ENCODE assay signal across 24 cellular contexts in genomic region chr15:64861960-64862359, GRCh38. TPM values are rescaled to one million over a fixed set of nuclear protein-coding genes. Genes with fewer than 3 reads are reported as not detected.
DNase-seq lines count a peak whose midpoint lies in the region; ATAC-seq, FAIRE-seq and TF ChIP-seq lines count a peak whose summit lies in the region.
"Had no signal": no experiment of that assay in that cellular context is flagged by ENCODE, and none has a peak within 500 bp of the region (broad histone marks: within the 10 kb centered on the region; RNA-seq: fewer than 3 reads in every experiment).

No MANE protein-coding gene starts in this region.

- H3K4me2 ChIP-seq in H1 (ENCODE audit: insufficient read depth in 1 of 2, low read depth in 2 of 2, low read length in 2 of 2) (peak overlapping the region in 1 of 2 experiments; percentile 36; a peak in 3 of 4 replicates), smooth muscle cell (no peak overlapping the region), mammary epithelial cell (ENCODE audit: insufficient read depth, low read depth, low read length) (no peak overlapping the region)

- H4K91ac ChIP-seq in H1 (replicated peaks; ENCODE audit: insufficient read length, low read length) = no peak overlapping the region

- TF ChIP-seq EP300 in H1 (IDR thresholded peaks at IDR 0.05; ENCODE audit: borderline replicate concordance in 1 of 2, low read depth in 2 of 2, low read length in 2 of 2) = no peak

- H2AK5ac ChIP-seq in H1 (ENCODE audit: low read depth, low read length) = no peak overlapping the region

- TF ChIP-seq RAD21 in H1 (IDR thresholded peaks at IDR 0.05 in 1 of 2, conservative IDR thresholded peaks at IDR 0.05 in 1 of 2; ENCODE audit: low read depth in 2 of 2, low read length in 2 of 2) = no peak

- H3K9me3 ChIP-seq in AG04450 (ENCODE audit: control insufficient read depth, insufficient read depth, low read length) (no peaks in the 10 kb centered on the region; the same call in 1 of the 2 replicates), H1 (ENCODE audit: insufficient read depth in 2 of 2, low read depth in 1 of 2, low read length in 1 of 2) (no peaks in the 10 kb centered on the region), smooth muscle cell (replicated peaks; ENCODE audit: low read depth) (no peaks in the 10 kb centered on the region), HAP-1 (no peaks in the 10 kb centered on the region), mammary epithelial cell (replicated peaks; ENCODE audit: insufficient read depth, low read length) (no peaks in the 10 kb centered on the region)
- H3K9me3 ChIP-seq: adrenal gland, breast epithelium, prostate gland had no signal

- H3K79me1 ChIP-seq in H1 (ENCODE audit: low read depth, low read length) = peaks cover 21% of the 10 kb centered on the region

- H2AFZ ChIP-seq in H1 (ENCODE audit: low read length) (no peak overlapping the region), smooth muscle cell (ENCODE audit: low read depth) (no peak overlapping the region), mammary epithelial cell (ENCODE audit: low read depth, low read length) (no peak overlapping the region)

- no peak overlapping the region for H2BK12ac ChIP-seq in H1 (ENCODE audit: low read depth, low read length)

- H3K9me3 Mint-ChIP-seq in neural crest cell = no peaks in the 10 kb centered on the region
- H3K9me3 Mint-ChIP-seq: activated CD4-positive, alpha-beta memory T cell treated with anti-CD3 and anti-CD28 coated beads, Interleukin-2, amount 10 ng/mL, durations not matched to agents 7 days and 5 days; naive thymus-derived CD8-positive, alpha-beta T cell had no signal

- H3K36me3 ChIP-seq in H7 (replicated peaks; ENCODE audit: control insufficient read depth, insufficient read depth, low read length) (peaks cover 22% of the 10 kb centered on the region), H1 (ENCODE audit: control insufficient read depth in 2 of 4, insufficient read depth in 4 of 4, low read length in 3 of 4) (peaks cover 9 to 18% (median 16%) of the 10 kb centered on the region in 4 experiments; a peak in 6 of 8 replicates), smooth muscle cell (ENCODE audit: low read depth) (no peaks in the 10 kb centered on the region), HAP-1 (replicated peaks) (peaks cover 22% of the 10 kb centered on the region), mammary epithelial cell (ENCODE audit: insufficient read depth, low read length) (no peaks in the 10 kb centered on the region)
- H3K36me3 ChIP-seq: breast epithelium had no signal

- no peak overlapping the region for H2BK15ac ChIP-seq in H1 (ENCODE audit: low read length)

- H3K79me2 ChIP-seq in H1 (ENCODE audit: control insufficient read depth in 1 of 2, insufficient read depth in 2 of 2, low read length in 2 of 2) (peaks cover 0 to 19% of the 10 kb centered on the region in 2 experiments; a peak in 2 of 4 replicates), smooth muscle cell (ENCODE audit: low read depth) (peaks cover 34% of the 10 kb centered on the region), mammary epithelial cell (ENCODE audit: insufficient read depth, low read length) (peaks cover 35% of the 10 kb centered on the region)

- H3K27ac ChIP-seq in AG04450 (ENCODE audit: low read depth, low read length) = peak overlapping the region; percentile 31
- 0 out of 2 replicates have a peak overlapping the region, but pooled peaks have one; percentile 21 for H3K27ac ChIP-seq in H1 (ENCODE audit: low read depth, low read length)
- no peak overlapping the region for H3K27ac ChIP-seq in smooth muscle cell (ENCODE audit: low read depth)
- no peak overlapping the region for H3K27ac ChIP-seq in mammary epithelial cell (ENCODE audit: insufficient read depth, low read depth, low read length)
- H3K27ac ChIP-seq: breast epithelium, epithelial cell of prostate, prostate gland, VCaP had no signal

- no peak for ATAC-seq in GM18511 (IDR thresholded peaks at IDR 0.05; ENCODE audit: unreplicated experiment)
- ATAC-seq: naive thymus-derived CD8-positive, alpha-beta T cell had no signal

- no peak overlapping the region; the same call in 1 of the 2 replicates for H2BK20ac ChIP-seq in H1 (ENCODE audit: low read length)

- H3F3A ChIP-seq in smooth muscle cell (ENCODE audit: low read depth) = no peaks in the 10 kb centered on the region

- H4K20me1 ChIP-seq in H1 (replicated peaks in 1 of 2; ENCODE audit: control insufficient read depth in 1 of 2, insufficient read depth in 2 of 2, low read length in 2 of 2) (peaks cover 0 to 12% of the 10 kb centered on the region in 2 experiments), smooth muscle cell (ENCODE audit: low read depth) (peaks cover 6% of the 10 kb centered on the region), mammary epithelial cell (ENCODE audit: insufficient read depth, low read length) (no peaks in the 10 kb centered on the region)

- peak overlapping the region; percentile 22; the same call in 1 of the 2 replicates for H3K18ac ChIP-seq in H1 (ENCODE audit: extremely low read depth, low read length)

- CTCF ChIA-PET in AG04450 (lab: Charles Lee) (no interaction called here), H1 (lab: Charles Lee; ENCODE audit: partially characterized antibody) (interaction anchor here (0.6 to 2.9 kb wide), 9 partner anchors 9 to 87 kb away, joined by 3 to 10 read pairs (median 3); no protein-coding TSS in a partner anchor), mammary epithelial cell (lab: Charles Lee; ENCODE audit: low non-redundant PET) (no interaction called here)

- H2BK5ac ChIP-seq in H1 (ENCODE audit: low read depth, low read length) = peak overlapping the region; percentile 79

- H3K4ac ChIP-seq in H1 (replicated peaks; ENCODE audit: insufficient read length, low read depth, low read length) = peak overlapping the region; percentile 10

- FAIRE-seq in H1 (lab: Jason Lieb, UNC) = peak; percentile 42

- H3K23me2 ChIP-seq in H1 (ENCODE audit: low read depth, low read length) = no peaks in the 10 kb centered on the region

- no peak overlapping the region for H2BK120ac ChIP-seq in H1 (replicated peaks; ENCODE audit: low read depth, low read length)

- no peak for TF ChIP-seq POLR2A in H1 (IDR thresholded peaks at IDR 0.05; ENCODE audit: control extremely low read depth in 1 of 2, low read depth in 2 of 2, low read length in 2 of 2)

- in situ Hi-C loops in HAP-1 (cut with MboI; ENCODE audit: low sequenced_read_pairs) = no loop called here
- in situ Hi-C loops in mammary epithelial cell (cut with MboI; ENCODE audit: low sequenced_read_pairs in 2 of 2) = no loop called here

- intact Hi-C loops in mammary epithelial cell (cut with micrococcal nuclease) = no loop called here

- H3K9ac ChIP-seq in H1 (replicated peaks in 1 of 4; ENCODE audit: extremely low read depth in 1 of 4, low read depth in 3 of 4, low read length in 3 of 4) = no peak overlapping the region; a peak in 1 of 7 replicates
- no peak overlapping the region for H3K9ac ChIP-seq in smooth muscle cell (ENCODE audit: low read depth)
- no peak overlapping the region for H3K9ac ChIP-seq in mammary epithelial cell (ENCODE audit: insufficient read depth, low read length)

- H4K5ac ChIP-seq in H1 (ENCODE audit: insufficient read length, low read depth, low read length) = no peak overlapping the region

- peaks cover 10% of the 10 kb centered on the region for H3K36me3 Mint-ChIP-seq in neural crest cell (ENCODE audit: low read depth)

- POLR2A ChIA-PET in AG04450 (lab: Yijun Ruan, JAX) (interaction anchor here (1.0 kb wide), 1 partner anchor 11 kb away, joined by 3 read pairs; no protein-coding TSS in a partner anchor), H1 (lab: Charles Lee; ENCODE audit: partially characterized antibody) (interaction anchor here (0.7 to 1.7 kb wide), 14 partner anchors 11 to 162 kb away, joined by 3 to 10 read pairs (median 4); partner anchors contain the start of gene PIF1)

- H3K4me1 ChIP-seq in H1 (replicated peaks in 1 of 4; ENCODE audit: control insufficient read depth in 3 of 4, insufficient read depth in 4 of 4, low read length in 3 of 4) (peaks cover 5 to 30% (median 19%) of the 10 kb centered on the region in 4 experiments), smooth muscle cell (ENCODE audit: low read depth) (peaks cover 17% of the 10 kb centered on the region), HAP-1 (no peaks in the 10 kb centered on the region), mammary epithelial cell (ENCODE audit: insufficient read depth, low read length) (peaks cover 14% of the 10 kb centered on the region)
- H3K4me1 ChIP-seq: prostate gland had no signal

- peak overlapping the region; percentile 83 for H3K27ac Mint-ChIP-seq in neural crest cell (ENCODE audit: unreplicated experiment)
- H3K27ac Mint-ChIP-seq: activated CD4-positive, alpha-beta memory T cell treated with anti-CD3 and anti-CD28 coated beads, Interleukin-2, amount 10 ng/mL, durations not matched to agents 7 days and 5 days had no signal

- H3K23ac ChIP-seq in H1 (ENCODE audit: insufficient read length) = no peak overlapping the region

- DNase-seq in AG04450 (ENCODE audit: low read depth, low spot score) = no peak
- peak; percentile 70 for DNase-seq in H7
- no peak for DNase-seq in H1 (ENCODE audit: low read depth in 1 of 2, low spot score in 2 of 2)
- no peak for DNase-seq in neural crest cell (ENCODE audit: low read depth, low spot score)
- DNase-seq in smooth muscle cell (lab: John Stamatoyannopoulos, UW; ENCODE audit: unreplicated experiment) = no peak
- no peak for DNase-seq in HAP-1 (ENCODE audit: low spot score in 2 of 2)
- DNase-seq in mammary epithelial cell = no peak
- DNase-seq: activated CD4-positive, alpha-beta memory T cell treated with anti-CD3 and anti-CD28 coated beads, Interleukin-2, amount 10 ng/mL, durations not matched to agents 7 days and 5 days; adrenal gland; dermis blood vessel endothelial cell; DMS79 treated with DMSO at 0.1 percent for 48 hours; foreskin melanocyte; kidney glomerular epithelial cell; mesenchymal stem cell; naive thymus-derived CD8-positive, alpha-beta T cell; NCI-H1436 treated with DMSO at 0.1 percent for 48 hours; NCI-H526 treated with DMSO at 0.1 percent for 48 hours; stimulated activated CD4-positive, alpha-beta T cell treated with anti-CD3 and anti-CD28 coated beads, Interleukin-4, amount 100 ng/mL, for 1 hour; substantia nigra had no signal

- no peaks in the 10 kb centered on the region for H3K27me3 ChIP-seq in AG04450 (ENCODE audit: control insufficient read depth, insufficient read depth, low read length)
- H3K27me3 ChIP-seq in H7 (ENCODE audit: control insufficient read depth, insufficient read depth, low read length) = no peaks in the 10 kb centered on the region
- H3K27me3 ChIP-seq in H1 (replicated peaks in 1 of 4; ENCODE audit: control insufficient read depth in 3 of 4, extremely low read depth in 1 of 4, insufficient read depth in 3 of 4, low read length in 3 of 4) = no peaks in the 10 kb centered on the region
- no peaks in the 10 kb centered on the region for H3K27me3 ChIP-seq in smooth muscle cell (ENCODE audit: low read depth)
- H3K27me3 ChIP-seq in HAP-1 (ENCODE audit: low read depth) = no peaks in the 10 kb centered on the region
- H3K27me3 ChIP-seq in mammary epithelial cell (ENCODE audit: insufficient read depth, low read length) = no peaks in the 10 kb centered on the region
- H3K27me3 ChIP-seq: adrenal gland, breast epithelium had no signal

- no peak overlapping the region for H4K8ac ChIP-seq in H1 (ENCODE audit: extremely low read depth, insufficient read depth, low read length)

- H3K4me1 Mint-ChIP-seq in neural crest cell = peaks cover 35% of the 10 kb centered on the region

- peaks cover 5% of the 10 kb centered on the region for H3K27me3 Mint-ChIP-seq in neural crest cell (ENCODE audit: low read depth)
- H3K27me3 Mint-ChIP-seq: activated CD4-positive, alpha-beta memory T cell treated with anti-CD3 and anti-CD28 coated beads, Interleukin-2, amount 10 ng/mL, durations not matched to agents 7 days and 5 days; naive thymus-derived CD8-positive, alpha-beta T cell had no signal

- dilution Hi-C loops in mammary epithelial cell (cut with HindIII; ENCODE audit: low sequenced_read_pairs) = no loop called here

- H3K4me3 Mint-ChIP-seq in neural crest cell = no peak overlapping the region
- H3K4me3 Mint-ChIP-seq: activated CD4-positive, alpha-beta memory T cell treated with anti-CD3 and anti-CD28 coated beads, Interleukin-2, amount 10 ng/mL, durations not matched to agents 7 days and 5 days; naive thymus-derived CD8-positive, alpha-beta T cell had no signal

- H3K14ac ChIP-seq in H1 (ENCODE audit: insufficient read length) = no peak overlapping the region

- H3K4me3 ChIP-seq in AG04450 (ENCODE audit: low read depth, low read length) (no peak overlapping the region), H7 (ENCODE audit: insufficient read depth, low read depth, low read length) (no peak overlapping the region), H1 (ENCODE audit: extremely low read depth in 1 of 4, insufficient read depth in 2 of 4, low read depth in 3 of 4, low read length in 4 of 4) (no peak overlapping the region; a peak in 1 of 8 replicates), smooth muscle cell (no peak overlapping the region), HAP-1 (no peak overlapping the region), mammary epithelial cell (replicated peaks in 1 of 3; ENCODE audit: insufficient read depth in 1 of 3, low read depth in 2 of 3, low read length in 3 of 3) (no peak overlapping the region)
- H3K4me3 ChIP-seq: adrenal gland, breast epithelium, prostate gland had no signal

- BruUV-seq in mammary epithelial cell (replicated peaks; lab: Mats Ljungman, UMichigan) = no TSS peak

- no peak overlapping the region for H3K56ac ChIP-seq in H1 (replicated peaks; ENCODE audit: insufficient read length, low read depth, low read length)

- 59% methylated on average over 4 of the region's 4 CpGs; no CpG with 5 or more reads in 1 of the 2 experiments for WGBS in H1 (ENCODE audit: extremely low coverage in 1 of 2, insufficient coverage in 1 of 2, insufficient read length in 1 of 2, insufficient replicate concordance in 2 of 2, low coverage in 1 of 2, low lambda C conversion rate in 2 of 2, missing lambda C conversion rate in 1 of 2), 2 experiments
- 89% methylated on average over 4 of the region's 4 CpGs for WGBS in smooth muscle cell (ENCODE audit: low lambda C conversion rate)
- 100% methylated on average over 4 of the region's 4 CpGs for WGBS in mammary epithelial cell (ENCODE audit: low coverage, missing lambda C conversion rate)

- no peak for TF ChIP-seq CTCF in AG04450 (IDR thresholded peaks at IDR 0.05; ENCODE audit: low read depth, low read length)
- TF ChIP-seq CTCF in H1 (IDR thresholded peaks at IDR 0.05; ENCODE audit: control extremely low read depth in 1 of 3, insufficient read depth in 1 of 3, low read depth in 1 of 3, low read length in 3 of 3) = no peak
- no peak for TF ChIP-seq CTCF in neural crest cell (conservative IDR thresholded peaks at IDR 0.05)
- TF ChIP-seq CTCF in smooth muscle cell (IDR thresholded peaks at IDR 0.05; ENCODE audit: borderline replicate concordance, insufficient read depth, poor library complexity, severe bottlenecking) = no peak
- no peak for TF ChIP-seq CTCF in mammary epithelial cell (conservative IDR thresholded peaks at IDR 0.05 in 1 of 2, IDR thresholded peaks at IDR 0.05 in 1 of 2; ENCODE audit: extremely low read depth in 1 of 2, insufficient read depth in 1 of 2, low read depth in 1 of 2, low read length in 2 of 2)

RNA-seq across cellular contexts. Expression of gene PLEKHO2, which starts 20.2 kb away (rescaled TPM):
- polyA plus RNA-seq in AG04450 (2011; rRNA removed) (29.5 and 30.3 TPM in 2 replicates), H1 (2011; rRNA removed) (16.9 and 19.7 TPM in 2 replicates), smooth muscle cell (16.3 and 20.0 TPM in 2 replicates), mammary epithelial cell (11.3 TPM)
- 37.3 and 44.9 TPM in 2 replicates for polyA minus RNA-seq in AG04450 (2011; rRNA and poly(A)+ RNA removed)
- 14.5 and 17.0 TPM in 2 replicates for total RNA-seq in H7 (2014; rRNA removed; shearing (Covaris generic))
- total RNA-seq in H1 (2021; fragmentation: NEBNext Ultra II Directional; extraction: Animal tissue kit (Norgen Biotek cat#: 25700)) = 20.1 and 20.3 TPM in 2 replicates
- 16.6 TPM for polyA plus RNA-seq in H1 (2011; cell fraction: cytosol; rRNA removed)
- 31.1 TPM for polyA plus RNA-seq in H1 (2011; cell fraction: nucleus; rRNA removed)
- polyA plus RNA-seq in H1 (2012, experiment 1 of 2) = 18.9 to 22.4 TPM (median 21.2 TPM) in 4 replicates
- polyA plus RNA-seq in H1 (2012, experiment 2 of 2) = 20.6 TPM
- polyA plus RNA-seq in H1 (2013, experiment 1 of 2) = 12.5 TPM
- 12.7 TPM for polyA plus RNA-seq in H1 (2013, experiment 2 of 2)
- polyA minus RNA-seq in H1 (2011; rRNA and poly(A)+ RNA removed) = 13.3 and 19.6 TPM in 2 replicates
- polyA minus RNA-seq in H1 (2011; cell fraction: cytosol; rRNA and poly(A)+ RNA removed) = 14.6 TPM
- 11.1 TPM for polyA minus RNA-seq in H1 (2011; cell fraction: nucleus; rRNA and poly(A)+ RNA removed)
- total RNA-seq in neural crest cell (18.2 and 18.9 TPM in 2 replicates), smooth muscle cell (7.9 and 13.7 TPM in 2 replicates), mammary epithelial cell (1 to 10 TPM; 6.0 to 7.5 TPM)
- polyA minus RNA-seq in mammary epithelial cell = 8.8 TPM

RNA-seq across cellular contexts. Expression of gene PIF1, which starts 36.5 kb away (rescaled TPM):
- polyA plus RNA-seq in AG04450 (2011; rRNA removed) (5.6 and 6.2 TPM in 2 replicates), H1 (2011; rRNA removed) (73.3 and 109 TPM in 2 replicates), smooth muscle cell (1.5 TPM in 2 replicates), mammary epithelial cell (10.7 TPM)
- 6.3 and 6.5 TPM in 2 replicates for polyA minus RNA-seq in AG04450 (2011; rRNA and poly(A)+ RNA removed)
- total RNA-seq in H7 (2014; rRNA removed; shearing (Covaris generic)) = 100 and 124 TPM in 2 replicates
- total RNA-seq in H1 (2021; fragmentation: NEBNext Ultra II Directional; extraction: Animal tissue kit (Norgen Biotek cat#: 25700)) = 136 and 138 TPM in 2 replicates
- polyA plus RNA-seq in H1 (2011; cell fraction: cytosol; rRNA removed) = 187 TPM
- polyA plus RNA-seq in H1 (2011; cell fraction: nucleus; rRNA removed) = 354 TPM
- 86.6 to 119 TPM (median 110 TPM) in 4 replicates for polyA plus RNA-seq in H1 (2012, experiment 1 of 2)
- 48.2 TPM for polyA plus RNA-seq in H1 (2012, experiment 2 of 2)
- polyA plus RNA-seq in H1 (2013, experiment 1 of 2) = 97.6 TPM
- 85.4 TPM for polyA plus RNA-seq in H1 (2013, experiment 2 of 2)
- polyA minus RNA-seq in H1 (2011; rRNA and poly(A)+ RNA removed) = 36.6 and 38.3 TPM in 2 replicates
- 57.2 TPM for polyA minus RNA-seq in H1 (2011; cell fraction: cytosol; rRNA and poly(A)+ RNA removed)
- polyA minus RNA-seq in H1 (2011; cell fraction: nucleus; rRNA and poly(A)+ RNA removed) = 83.5 TPM
- total RNA-seq in neural crest cell (53.2 and 62.7 TPM in 2 replicates), smooth muscle cell (0.40 and 1.6 TPM in 2 replicates), mammary epithelial cell (10 to 100 TPM in 1 of 2 donors, under 1 TPM in 1; 0.83 to 17.3 TPM)
- 7.1 TPM for polyA minus RNA-seq in mammary epithelial cell

RNA-seq across cellular contexts. Expression of gene ANKDD1A, which starts 49.7 kb away (rescaled TPM):
- polyA plus RNA-seq in AG04450 (2011; rRNA removed) (4.0 and 5.4 TPM in 2 replicates), H1 (2011; rRNA removed) (4.1 and 6.8 TPM in 2 replicates), smooth muscle cell (2.8 and 5.6 TPM in 2 replicates), mammary epithelial cell (2.3 TPM)
- 4.3 and 7.9 TPM in 2 replicates for polyA minus RNA-seq in AG04450 (2011; rRNA and poly(A)+ RNA removed)
- total RNA-seq in H7 (2014; rRNA removed; shearing (Covaris generic)) = 4.8 and 4.9 TPM in 2 replicates
- total RNA-seq in H1 (2021; fragmentation: NEBNext Ultra II Directional; extraction: Animal tissue kit (Norgen Biotek cat#: 25700)) = 5.0 and 5.7 TPM in 2 replicates
- polyA plus RNA-seq in H1 (2011; cell fraction: cytosol; rRNA removed) = 5.8 TPM
- 24.6 TPM for polyA plus RNA-seq in H1 (2011; cell fraction: nucleus; rRNA removed)
- polyA plus RNA-seq in H1 (2012, experiment 1 of 2) = 3.7 to 5.5 TPM (median 4.6 TPM) in 4 replicates
- polyA plus RNA-seq in H1 (2012, experiment 2 of 2) = 1.8 TPM
- 2.9 TPM for polyA plus RNA-seq in H1 (2013, experiment 1 of 2)
- 3.0 TPM for polyA plus RNA-seq in H1 (2013, experiment 2 of 2)
- polyA minus RNA-seq in H1 (2011; rRNA and poly(A)+ RNA removed) = 7.9 and 11.9 TPM in 2 replicates
- 3.4 TPM for polyA minus RNA-seq in H1 (2011; cell fraction: cytosol; rRNA and poly(A)+ RNA removed)
- 20.7 TPM for polyA minus RNA-seq in H1 (2011; cell fraction: nucleus; rRNA and poly(A)+ RNA removed)
- total RNA-seq in neural crest cell (4.4 and 4.6 TPM in 2 replicates), smooth muscle cell (1.3 and 1.7 TPM in 2 replicates), mammary epithelial cell (1 to 10 TPM in 1 of 2 donors, under 1 TPM in 1; 0.83 to 1.6 TPM)
- not detected for polyA minus RNA-seq in mammary epithelial cell

Comparison
In these comparisons a context has a peak if more than half of its experiments do, and no peak if none do; other contexts are left out.
1. H3K27ac ChIP-seq: peak in AG04450 (single experiment) and H1 (single experiment); none in smooth muscle cell (single experiment) and mammary epithelial cell (single experiment).